In the genomic region with DNA sequence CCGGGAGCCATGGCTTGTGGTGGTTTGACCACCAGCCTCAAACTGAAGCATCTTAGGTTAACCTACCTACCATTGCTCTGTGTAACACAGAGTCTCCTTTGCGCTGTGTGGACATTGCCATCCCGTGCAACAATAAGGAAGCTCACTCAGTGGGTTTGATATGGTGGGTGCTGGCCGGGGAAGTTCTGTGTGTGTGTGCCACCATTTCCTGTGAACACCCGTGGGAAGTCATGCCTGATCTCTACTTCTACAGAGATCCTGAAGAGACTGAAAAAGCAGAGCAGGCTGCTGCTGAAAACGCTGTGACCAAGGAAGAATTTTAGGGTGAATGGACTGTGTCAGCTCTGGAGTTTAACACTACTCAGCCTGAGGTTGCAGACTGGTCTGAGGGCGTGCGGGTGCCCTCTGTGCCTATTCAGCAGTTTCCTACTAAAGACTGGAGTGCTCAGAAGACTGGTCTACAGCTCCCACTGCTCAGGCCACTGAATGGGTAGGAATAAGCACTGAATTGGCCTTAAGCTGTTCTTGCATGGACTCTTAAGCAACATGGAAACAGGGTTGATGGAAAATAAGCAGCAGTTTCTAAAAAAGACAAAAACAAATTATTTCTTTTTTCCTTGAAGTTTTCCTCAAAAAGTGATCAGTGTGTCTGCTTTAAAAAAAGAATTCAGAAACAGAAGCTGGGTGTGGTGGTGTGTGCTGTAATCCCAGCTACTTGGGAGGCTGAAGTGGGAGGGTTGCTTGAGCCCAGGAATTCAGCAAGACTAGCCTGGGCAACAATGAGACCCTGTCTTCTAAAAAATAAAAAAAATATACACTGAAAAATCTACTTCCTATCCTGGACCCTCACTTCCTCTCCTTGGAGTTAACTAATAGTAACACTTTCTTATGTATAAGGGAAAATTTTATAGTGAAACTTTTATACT, we compare ENCODE assay signal across 11 cellular contexts. TPM values are rescaled to one million over a fixed set of nuclear protein-coding genes. Genes with fewer than 3 reads are reported as not detected.
DNase-seq lines count a peak whose midpoint lies in the region; ATAC-seq and TF ChIP-seq lines count a peak whose summit lies in the region.
"Had no signal": no experiment of that assay in that cellular context is flagged by ENCODE, and none has a peak within 500 bp of the region (broad histone marks: within the 10 kb centered on the region; RNA-seq: fewer than 3 reads in every experiment).

No MANE protein-coding gene starts in this region.

- no peak for TF ChIP-seq POLR2A in prostate gland (IDR thresholded peaks at IDR 0.05)

- POLR2A ChIA-PET in RWPE1 (lab: Yijun Ruan, JAX; ENCODE audit: low non-redundant PET), result no interaction called here

- H3K27me3 Mint-ChIP-seq in CD4-positive, CD25-positive, alpha-beta regulatory T cell, result no peaks in the 10 kb centered on the region
- H3K27me3 Mint-ChIP-seq: CD4-positive, alpha-beta T cell had no signal

- peaks cover 11% of the 10 kb centered on the region for H3K4me1 ChIP-seq in CD4-positive, CD25-positive, alpha-beta regulatory T cell (ENCODE audit: control insufficient read depth, insufficient read depth, low read length, poor library complexity, severe bottlenecking)
- H3K4me1 ChIP-seq in prostate gland (replicated peaks), result no peaks in the 10 kb centered on the region
- H3K4me1 ChIP-seq: foreskin keratinocyte had no signal

- intact Hi-C loops in prostate gland (cut with DNase I), result no loop called here

- H3K4me3 Mint-ChIP-seq in CD4-positive, CD25-positive, alpha-beta regulatory T cell, result peak overlapping the region in 2 of 4 donors; percentile 14 to 69

- DNase-seq in CD4-positive, CD25-positive, alpha-beta regulatory T cell, result no peak
- no peak for DNase-seq in RWPE1 (ENCODE audit: low spot score)
- peak; percentile 26 for DNase-seq in fibroblast of gingiva (ENCODE audit: low read depth)
- no peak for DNase-seq in prostate gland (ENCODE audit: low spot score)
- DNase-seq in DMS79 treated with DMSO at 0.1 percent for 48 hours (lab: John Stamatoyannopoulos, UW), result no peak
- no peak for DNase-seq in T-helper 9 cell
- DNase-seq in activated gamma-delta T cell treated with Interleukin-2 at 50 U/mL for 16 hours, result no peak
- DNase-seq: body of pancreas; CD4-positive, alpha-beta T cell; foreskin keratinocyte had no signal

- no peak overlapping the region for H3K27ac ChIP-seq in CD4-positive, CD25-positive, alpha-beta regulatory T cell (ENCODE audit: insufficient read depth, low read length, poor library complexity, severe bottlenecking)
- H3K27ac ChIP-seq in RWPE1 (peak overlapping the region; percentile 21; the same call in 1 of the 2 replicates), prostate gland (peak overlapping the region; percentile 2 to 70)
- H3K27ac ChIP-seq: foreskin keratinocyte had no signal

- peaks cover 13% of the 10 kb centered on the region for H3K36me3 Mint-ChIP-seq in CD4-positive, CD25-positive, alpha-beta regulatory T cell

- 82% methylated on average over 8 of the region's 8 CpGs for WGBS in prostate gland

- H3K9me3 ChIP-seq in CD4-positive, CD25-positive, alpha-beta regulatory T cell (ENCODE audit: control insufficient read depth in 2 of 2, low read length in 2 of 2), result peaks cover 7 to 11% of the 10 kb centered on the region in 2 experiments
- H3K9me3 ChIP-seq in prostate gland, result no peaks in the 10 kb centered on the region
- H3K9me3 ChIP-seq: body of pancreas had no signal

- H3K4me1 Mint-ChIP-seq in CD4-positive, CD25-positive, alpha-beta regulatory T cell, result peaks cover 36 to 72% (median 54%) of the 10 kb centered on the region in 4 donors

- no peak overlapping the region for H3K4me3 ChIP-seq in CD4-positive, CD25-positive, alpha-beta regulatory T cell (ENCODE audit: low read depth, low read length)
- H3K4me3 ChIP-seq in prostate gland, result no peak overlapping the region
- H3K4me3 ChIP-seq: body of pancreas had no signal

- no peak for ATAC-seq in CD4-positive, CD25-positive, alpha-beta regulatory T cell (ENCODE audit: low read depth in 2 of 2)
- no peak for ATAC-seq in GM19463 (IDR thresholded peaks at IDR 0.05; ENCODE audit: unreplicated experiment)
- ATAC-seq: foreskin keratinocyte had no signal

- TF ChIP-seq CTCF in RWPE1 (conservative IDR thresholded peaks at IDR 0.05; ENCODE audit: low read depth), result no peak
- no peak for TF ChIP-seq CTCF in prostate gland (IDR thresholded peaks at IDR 0.05)

- H3K27ac Mint-ChIP-seq in CD4-positive, CD25-positive, alpha-beta regulatory T cell, result peak overlapping the region in 2 of 3 donors; percentile 32 to 50
- H3K27ac Mint-ChIP-seq: CD4-positive, alpha-beta T cell had no signal

- CTCF ChIA-PET in RWPE1 (lab: Yijun Ruan, JAX), result interaction anchor here (0.7 kb wide), 1 partner anchor 48 kb away, joined by 3 read pairs; no protein-coding TSS in a partner anchor

- peaks cover 4% of the 10 kb centered on the region for H3K36me3 ChIP-seq in CD4-positive, CD25-positive, alpha-beta regulatory T cell (ENCODE audit: control insufficient read depth, insufficient read depth, low read length)
- H3K36me3 ChIP-seq in prostate gland, result no peaks in the 10 kb centered on the region

- peaks cover 0 to 5% (median 0%) of the 10 kb centered on the region in 7 donors for H3K9me3 Mint-ChIP-seq in CD4-positive, CD25-positive, alpha-beta regulatory T cell
- H3K9me3 Mint-ChIP-seq: CD4-positive, alpha-beta T cell had no signal

- no peaks in the 10 kb centered on the region for H3K27me3 ChIP-seq in CD4-positive, CD25-positive, alpha-beta regulatory T cell (ENCODE audit: control insufficient read depth, insufficient read depth, low read length)
- no peaks in the 10 kb centered on the region for H3K27me3 ChIP-seq in prostate gland (replicated peaks; ENCODE audit: insufficient read depth)
- H3K27me3 ChIP-seq: body of pancreas, foreskin keratinocyte had no signal

RNA-seq across cellular contexts. Expression of gene CEP350, which starts 14.6 kb away (rescaled TPM):
- total RNA-seq in CD4-positive, CD25-positive, alpha-beta regulatory T cell, result 69.9 TPM
- 10 to 100 TPM; 20.4 to 29.4 (median 25.5) TPM for polyA plus RNA-seq in CD4-positive, CD25-positive, alpha-beta regulatory T cell
- 10 to 100 TPM; 43.3 to 67.4 TPM for total RNA-seq in prostate gland
